Comparison of ENCODE assay signal across 19 cellular contexts in genomic region chr19:31969955-31970545, GRCh38.
"Had no signal": no experiment of that assay in that cellular context is flagged by ENCODE, and none has a peak within 500 bp of the region (broad histone marks: within the 10 kb centered on the region; RNA-seq: fewer than 3 reads in every experiment).

No MANE protein-coding gene starts in this region.

- H3K4me2 ChIP-seq: smooth muscle cell had no signal

- H3K4me1 ChIP-seq: colonic mucosa, esophagus squamous epithelium, foreskin keratinocyte, left ventricle myocardium inferior, right atrium auricular region, testis, tibial nerve had no signal

- H3K27me3 Mint-ChIP-seq: memory B cell; stimulated activated memory B cell treated with anti-CD40 and anti-IgM and Interleukin-4, amounts not matched to agents 10 μg/mL and 1 μg/mL and 100 μg/mL, for 72 hours; stimulated activated naive CD8-positive, alpha-beta T cell treated with anti-CD3 and anti-CD28 coated beads, Interleukin-15, Interleukin-2, amounts not matched to agents 100 ng/mL and 50 ng/mL, for 24 hours had no signal

- H3K4me1 Mint-ChIP-seq: memory B cell; naive thymus-derived CD8-positive, alpha-beta T cell; neural crest cell; stimulated activated memory B cell treated with anti-CD40 and anti-IgM and Interleukin-4, amounts not matched to agents 10 μg/mL and 1 μg/mL and 100 μg/mL, for 72 hours had no signal

- DNase-seq: colonic mucosa; dermis blood vessel endothelial cell; esophagus squamous epithelium; foreskin keratinocyte; kidney; left cardiac atrium; left ventricle myocardium inferior; lower lobe of right lung; naive thymus-derived CD8-positive, alpha-beta T cell; posterior cingulate gyrus; stimulated activated CD4-positive, alpha-beta T cell treated with anti-CD3 and anti-CD28 coated beads, Interleukin-4, amount 100 ng/mL, for 24 hours; testis had no signal

- H3K36me3 Mint-ChIP-seq: memory B cell; naive thymus-derived CD8-positive, alpha-beta T cell; stimulated activated memory B cell treated with anti-CD40 and anti-IgM and Interleukin-4, amounts not matched to agents 10 μg/mL and 1 μg/mL and 100 μg/mL, for 72 hours had no signal

- H3K27ac Mint-ChIP-seq: memory B cell; naive thymus-derived CD8-positive, alpha-beta T cell; stimulated activated memory B cell treated with anti-CD40 and anti-IgM and Interleukin-4, amounts not matched to agents 10 μg/mL and 1 μg/mL and 100 μg/mL, for 72 hours; stimulated activated naive CD8-positive, alpha-beta T cell treated with anti-CD3 and anti-CD28 coated beads, Interleukin-15, Interleukin-2, amounts not matched to agents 100 ng/mL and 50 ng/mL, for 24 hours had no signal

- H3K9me3 ChIP-seq: colonic mucosa, esophagus squamous epithelium, left ventricle myocardium inferior, lower lobe of right lung, right atrium auricular region, testis had no signal

- H3K4me3 ChIP-seq: colonic mucosa, esophagus squamous epithelium, left ventricle myocardium inferior, lower lobe of right lung, right atrium auricular region, smooth muscle cell, testis, tibial nerve had no signal

- H3K27me3 ChIP-seq: colonic mucosa, esophagus squamous epithelium, foreskin keratinocyte, right atrium auricular region, testis, tibial nerve had no signal

- H3K36me3 ChIP-seq: colonic mucosa, esophagus squamous epithelium, left ventricle myocardium inferior, lower lobe of right lung, right atrium auricular region, tibial nerve had no signal

- H3K4me3 Mint-ChIP-seq: memory B cell; naive thymus-derived CD8-positive, alpha-beta T cell; neural crest cell; stimulated activated memory B cell treated with anti-CD40 and anti-IgM and Interleukin-4, amounts not matched to agents 10 μg/mL and 1 μg/mL and 100 μg/mL, for 72 hours; stimulated activated naive CD8-positive, alpha-beta T cell treated with anti-CD3 and anti-CD28 coated beads, Interleukin-15, Interleukin-2, amounts not matched to agents 100 ng/mL and 50 ng/mL, for 24 hours had no signal

- H3K27ac ChIP-seq: colonic mucosa, esophagus squamous epithelium, foreskin keratinocyte, left ventricle myocardium inferior, lower lobe of right lung, right atrium auricular region, tibial nerve had no signal

- H3K9me3 Mint-ChIP-seq: neural crest cell; stimulated activated naive CD8-positive, alpha-beta T cell treated with anti-CD3 and anti-CD28 coated beads, Interleukin-15, Interleukin-2, amounts not matched to agents 100 ng/mL and 50 ng/mL, for 24 hours had no signal
